Comparison of ENCODE assay signal across 8 cellular contexts in the genomic region with DNA sequence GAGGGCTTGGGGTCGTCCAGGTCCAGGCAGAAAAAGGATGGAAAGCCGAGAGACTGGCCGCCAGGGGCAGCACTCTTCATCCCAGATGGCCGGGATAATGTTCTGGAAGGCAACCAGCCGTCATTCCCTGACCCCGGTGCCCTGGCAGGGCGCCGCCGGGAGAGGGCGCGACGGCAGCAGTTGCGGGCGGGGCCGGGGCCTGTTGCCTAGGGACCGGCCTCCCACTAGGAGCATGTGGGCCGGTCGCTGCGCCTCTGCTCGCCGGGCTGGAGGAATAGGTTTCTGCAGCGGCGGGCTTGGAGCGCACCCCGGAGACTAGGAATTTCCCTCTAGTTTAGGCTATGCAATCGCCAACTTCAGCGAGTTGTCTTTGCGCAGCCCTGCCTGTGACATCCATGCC. TPM values are rescaled to one million over a fixed set of nuclear protein-coding genes. Genes with fewer than 3 reads are reported as not detected.
DNase-seq lines count a peak whose midpoint lies in the region; ATAC-seq and TF ChIP-seq lines count a peak whose summit lies in the region.

No MANE protein-coding gene starts in this region.

- no peak overlapping the region for H2BK120ac ChIP-seq in neuronal stem cell (ENCODE audit: low read depth, low read length)

- no peak overlapping the region for H3K14ac ChIP-seq in neuronal stem cell (ENCODE audit: low read length)

- H2AFZ ChIP-seq in neuronal stem cell (ENCODE audit: low read length), result peak overlapping the region; percentile 66

- no peak overlapping the region for H3K23ac ChIP-seq in neuronal stem cell (ENCODE audit: low read depth, low read length, poor library complexity)

- H3K4ac ChIP-seq in neuronal stem cell (ENCODE audit: low read length), result no peak overlapping the region

- peak; percentile 43 for TF ChIP-seq CTCF in BJ (IDR thresholded peaks at IDR 0.05; ENCODE audit: insufficient read depth, low read depth, low read length)

- H3K18ac ChIP-seq in neuronal stem cell (ENCODE audit: low read length), result peak overlapping the region; percentile 57

- H3K4me3 ChIP-seq in BJ (ENCODE audit: low read depth, low read length) (no peak overlapping the region), neuronal stem cell (ENCODE audit: low read length in 2 of 2) (no peak overlapping the region)

- DNase-seq in BJ (ENCODE audit: low read depth), result no peak
- peak; percentile 68 for DNase-seq in NCI-H526 treated with DMSO at 0.1 percent for 48 hours (lab: John Stamatoyannopoulos, UW)
- peak; percentile 60 for DNase-seq in fibroblast of the conjunctiva (ENCODE audit: low read depth)
- DNase-seq in neuronal stem cell (ENCODE audit: low spot score), result peak; percentile 87
- no peak for DNase-seq in activated effector memory CD4-positive, alpha-beta T cell treated with anti-CD3 and anti-CD28 coated beads, Interleukin-2, amount 50 U/mL, for 16 hours
- DNase-seq in T-helper 9 cell, result no peak
- DNase-seq in activated naive CD4-positive, alpha-beta T cell treated with anti-CD3 and anti-CD28 coated beads, Interleukin-2, amount 50 U/mL, for 16 hours, result no peak

- H3K4me1 ChIP-seq in neuronal stem cell (ENCODE audit: control insufficient read depth in 2 of 2, insufficient read depth in 1 of 2, low read depth in 1 of 2, low read length in 2 of 2), result peaks cover 6 to 7% of the 10 kb centered on the region in 2 donors

- no peaks in the 10 kb centered on the region for H3K9me3 ChIP-seq in neuronal stem cell (replicated peaks in 1 of 2; ENCODE audit: control insufficient read depth in 2 of 2, insufficient read depth in 1 of 2, low read depth in 1 of 2, low read length in 2 of 2)

- H3K27ac ChIP-seq in neuronal stem cell (replicated peaks; ENCODE audit: low read length), result no peak overlapping the region

- H2BK15ac ChIP-seq in neuronal stem cell (ENCODE audit: low read length), result peak overlapping the region; percentile 33

- H2AK5ac ChIP-seq in neuronal stem cell (ENCODE audit: low read depth, low read length), result no peak overlapping the region

- no peak overlapping the region for H4K91ac ChIP-seq in neuronal stem cell (ENCODE audit: low read depth, low read length, poor library complexity)

- no peak overlapping the region for H4K8ac ChIP-seq in neuronal stem cell (ENCODE audit: low read depth, low read length)

- H3K79me1 ChIP-seq in neuronal stem cell (ENCODE audit: low read depth, low read length), result no peaks in the 10 kb centered on the region

- no CpG with 5 or more reads among the region's 28 CpGs for WGBS in neuronal stem cell (ENCODE audit: extremely low coverage in 2 of 2, insufficient read length in 2 of 2, insufficient replicate concordance in 1 of 2), 2 donors

- H3K9ac ChIP-seq in neuronal stem cell (ENCODE audit: low read depth, low read length, poor library complexity), result no peak overlapping the region

- H2BK5ac ChIP-seq in neuronal stem cell (ENCODE audit: low read length), result no peak overlapping the region

- CTCF ChIA-PET in BJ (lab: Yijun Ruan, JAX), result interaction anchor here (1.3 to 1.4 kb wide), 2 partner anchors 26 to 77 kb away, joined by 3 to 4 read pairs; no protein-coding TSS in a partner anchor

- peak overlapping the region; percentile 29 for H3K4me2 ChIP-seq in neuronal stem cell (ENCODE audit: insufficient read depth, low read length, poor library complexity, severe bottlenecking)

- H3K27me3 ChIP-seq in BJ (ENCODE audit: control insufficient read depth, insufficient read depth, low read length), result peaks cover 4% of the 10 kb centered on the region
- peaks cover 0 to 12% (median 0%) of the 10 kb centered on the region in 3 experiments for H3K27me3 ChIP-seq in neuronal stem cell (ENCODE audit: control insufficient read depth in 3 of 3, insufficient read depth in 3 of 3, low read depth in 1 of 3, low read length in 3 of 3)

- POLR2A ChIA-PET in BJ (lab: Charles Lee), result no interaction called here

- no peak for ATAC-seq in GM19395 (IDR thresholded peaks at IDR 0.05; ENCODE audit: unreplicated experiment)

- H2BK12ac ChIP-seq in neuronal stem cell (ENCODE audit: low read length), result no peak overlapping the region

- H3K36me3 ChIP-seq in BJ (ENCODE audit: control insufficient read depth, insufficient read depth, low read length), result no peaks in the 10 kb centered on the region
- no peaks in the 10 kb centered on the region for H3K36me3 ChIP-seq in neuronal stem cell (replicated peaks in 1 of 2; ENCODE audit: control insufficient read depth in 2 of 2, insufficient read depth in 2 of 2, low read length in 2 of 2)

RNA-seq across cellular contexts. Expression of a gene that starts 11.0 kb away (rescaled TPM):
- not detected in 2 replicates for polyA plus RNA-seq in BJ (2011; rRNA removed)
- polyA minus RNA-seq in BJ (2011; rRNA and poly(A)+ RNA removed), result not detected in 2 replicates
- 0.03 TPM for polyA plus RNA-seq in neuronal stem cell (2013, experiment 1 of 2)
- not detected for polyA plus RNA-seq in neuronal stem cell (2013, experiment 2 of 2)

Comparison
In these comparisons a context has a peak if more than half of its experiments do, and no peak if none do; other contexts are left out.
1. DNase-seq: peak in NCI-H526 treated with DMSO at 0.1 percent for 48 hours (single experiment), fibroblast of the conjunctiva (single experiment) and neuronal stem cell (single experiment); none in BJ (single experiment), activated effector memory CD4-positive, alpha-beta T cell treated with anti-CD3 and anti-CD28 coated beads, Interleukin-2, amount 50 U/mL, for 16 hours (single experiment), T-helper 9 cell (single experiment) and activated naive CD4-positive, alpha-beta T cell treated with anti-CD3 and anti-CD28 coated beads, Interleukin-2, amount 50 U/mL, for 16 hours (single experiment).